39 cellular contexts compared by ENCODE assay signal in genomic region chr5:133179405-133179804, GRCh38.
"Had no signal": no experiment of that assay in that cellular context is flagged by ENCODE, and none has a peak within 500 bp of the region (broad histone marks: within the 10 kb centered on the region; RNA-seq: fewer than 3 reads in every experiment).

No MANE protein-coding gene starts in this region.

- H3K4me1 Mint-ChIP-seq: activated naive CD4-positive, alpha-beta T cell treated with anti-CD3 and anti-CD28 coated beads, Interleukin-2, amount 10 ng/mL, durations not matched to agents 7 days and 5 days; activated naive CD8-positive, alpha-beta T cell treated with anti-CD3 and anti-CD28 coated beads for 36 hours; activated naive CD8-positive, alpha-beta T cell treated with anti-CD3 and anti-CD28 coated beads, Interleukin-2, amount 10 ng/mL, durations not matched to agents 7 days and 5 days; activated naive CD8-positive, alpha-beta T cell treated with anti-CD3 and anti-CD28 coated beads, Interleukin-2, amount 50 U/mL, for 24 hours; activated T-helper 17 cell treated with anti-CD3 and anti-CD28 coated beads, Interleukin-2, amount 50 U/mL, for 72 hours; brain; central memory CD8-positive, alpha-beta T cell had no signal

- H3K36me3 Mint-ChIP-seq: activated naive CD4-positive, alpha-beta T cell treated with anti-CD3 and anti-CD28 coated beads, Interleukin-2, amount 10 ng/mL, durations not matched to agents 7 days and 5 days; activated naive CD4-positive, alpha-beta T cell treated with anti-CD3 and anti-CD28 coated beads, Interleukin-2, amount 50 U/mL, for 24 hours; activated naive CD8-positive, alpha-beta T cell; activated naive CD8-positive, alpha-beta T cell treated with anti-CD3 and anti-CD28 coated beads for 36 hours; activated naive CD8-positive, alpha-beta T cell treated with anti-CD3 and anti-CD28 coated beads, Interleukin-2, amount 10 ng/mL, durations not matched to agents 7 days and 5 days; brain had no signal

- H3K27me3 Mint-ChIP-seq: activated naive CD4-positive, alpha-beta T cell treated with anti-CD3 and anti-CD28 coated beads, Interleukin-2, amount 10 ng/mL, durations not matched to agents 7 days and 5 days; activated naive CD4-positive, alpha-beta T cell treated with anti-CD3 and anti-CD28 coated beads, Interleukin-2, amount 50 U/mL, for 24 hours; activated naive CD8-positive, alpha-beta T cell; activated naive CD8-positive, alpha-beta T cell treated with anti-CD3 and anti-CD28 coated beads for 36 hours; activated T-cell treated with anti-CD3 and anti-CD28 coated beads, Interleukin-2, amount 50 U/mL, for 24 hours; activated T-helper 17 cell treated with anti-CD3 and anti-CD28 coated beads, Interleukin-2, amount 50 U/mL, for 72 hours had no signal

- H3K9me3 ChIP-seq: adrenal gland, ascending aorta, body of pancreas, breast epithelium had no signal

- H3K27me3 ChIP-seq: adrenal gland, ascending aorta, body of pancreas, brain microvascular endothelial cell, breast epithelium, cardiac muscle cell had no signal

- H3K4me3 ChIP-seq: adrenal gland, ascending aorta, body of pancreas, breast epithelium, cardiac muscle cell had no signal

- H3K27ac Mint-ChIP-seq: activated naive CD4-positive, alpha-beta T cell treated with anti-CD3 and anti-CD28 coated beads for 36 hours; activated naive CD4-positive, alpha-beta T cell treated with anti-CD3 and anti-CD28 coated beads, Interleukin-2, amount 10 ng/mL, durations not matched to agents 7 days and 5 days; activated naive CD4-positive, alpha-beta T cell treated with anti-CD3 and anti-CD28 coated beads, Interleukin-2, amount 50 U/mL, for 24 hours; activated naive CD4-positive, alpha-beta T cell treated with anti-CD3 and anti-CD28 coated beads, Interleukin-2, amount 50 U/mL, for 72 hours; activated naive CD8-positive, alpha-beta T cell; activated naive CD8-positive, alpha-beta T cell treated with anti-CD3 and anti-CD28 coated beads for 36 hours; activated naive CD8-positive, alpha-beta T cell treated with anti-CD3 and anti-CD28 coated beads, Interleukin-2, amount 10 ng/mL, durations not matched to agents 7 days and 5 days; activated naive CD8-positive, alpha-beta T cell treated with anti-CD3 and anti-CD28 coated beads, Interleukin-2, amount 50 U/mL, for 24 hours; activated T-cell treated with anti-CD3 and anti-CD28 coated beads, Interleukin-2, amount 50 U/mL, for 24 hours; activated T-cell treated with anti-CD3 and anti-CD28 coated beads, Interleukin-2, amount 50 U/mL, for 72 hours; activated T-helper 1 cell treated with anti-CD3 and anti-CD28 coated beads, Interleukin-12 subunit alpha, Interleukin-12 subunit beta, Interleukin-2, Interleukin-4 antibody, amounts not matched to agents 30 ng/mL and 10 ng/mL and 1 ng/mL, durations not matched to agents 14 hours and 24 hours and 36 hours; activated T-helper 17 cell treated with anti-CD3 and anti-CD28 coated beads, Interleukin-2, amount 50 U/mL, for 72 hours; activated T-helper 2 cell treated with anti-CD3 and anti-CD28 coated beads, Interferon-gamma antibody, Interleukin-2, Interleukin-4, amounts not matched to agents 10 μg/mL and 5 μg/mL and 100 μg/mL, durations not matched to agents 14 hours and 24 hours and 36 hours; brain had no signal

- DNase-seq: activated effector memory CD4-positive, alpha-beta T cell treated with anti-CD3 and anti-CD28 coated beads, Interleukin-2, amount 50 U/mL, for 16 hours; activated effector memory CD4-positive, alpha-beta T cell treated with Interleukin-2 at 50 U/mL for 16 hours; activated gamma-delta T cell; activated gamma-delta T cell treated with Interleukin-2 at 50 U/mL for 16 hours; activated naive CD4-positive, alpha-beta T cell; activated naive CD4-positive, alpha-beta T cell treated with anti-CD3 and anti-CD28 coated beads for 36 hours; activated naive CD4-positive, alpha-beta T cell treated with anti-CD3 and anti-CD28 coated beads, Interleukin-2, amount 10 ng/mL, durations not matched to agents 7 days and 5 days; activated naive CD4-positive, alpha-beta T cell treated with anti-CD3 and anti-CD28 coated beads, Interleukin-2, amount 50 U/mL, for 16 hours; activated naive CD4-positive, alpha-beta T cell treated with Interleukin-2 at 50 U/mL for 16 hours; activated naive CD8-positive, alpha-beta T cell treated with anti-CD3 and anti-CD28 coated beads for 36 hours; activated naive CD8-positive, alpha-beta T cell treated with anti-CD3 and anti-CD28 coated beads, Interleukin-2, amount 10 ng/mL, durations not matched to agents 7 days and 5 days; activated naive CD8-positive, alpha-beta T cell treated with anti-CD3 and anti-CD28 coated beads, Interleukin-2, amount 50 U/mL, for 24 hours; activated T-cell treated with anti-CD3 and anti-CD28 coated beads, Interleukin-2, amount 50 U/mL, for 24 hours; activated T-cell treated with anti-CD3 and anti-CD28 coated beads, Interleukin-2, amount 50 U/mL, for 4 hours; activated T-cell treated with anti-CD3 and anti-CD28 coated beads, Interleukin-2, amount 50 U/mL, for 48 hours; activated T-cell treated with anti-CD3 and anti-CD28 coated beads, Interleukin-2, amount 50 U/mL, for 72 hours; adrenal gland; amniotic stem cell; amygdala; anterior cingulate cortex; aorta; body of pancreas; brain microvascular endothelial cell; caudate nucleus; central memory CD4-positive, alpha-beta T cell; cerebellar nuclear complex had no signal

- H3K36me3 ChIP-seq: adrenal gland, ascending aorta, brain microvascular endothelial cell, breast epithelium, cardiac muscle cell had no signal

- FAIRE-seq: astrocyte, colon had no signal

- H3K9me3 Mint-ChIP-seq: activated naive CD4-positive, alpha-beta T cell treated with anti-CD3 and anti-CD28 coated beads, Interleukin-2, amount 10 ng/mL, durations not matched to agents 7 days and 5 days; activated naive CD4-positive, alpha-beta T cell treated with anti-CD3 and anti-CD28 coated beads, Interleukin-2, amount 50 U/mL, for 24 hours; activated naive CD4-positive, alpha-beta T cell treated with anti-CD3 and anti-CD28 coated beads, Interleukin-2, amount 50 U/mL, for 72 hours; activated naive CD8-positive, alpha-beta T cell treated with anti-CD3 and anti-CD28 coated beads for 36 hours; activated T-cell treated with anti-CD3 and anti-CD28 coated beads, Interleukin-2, amount 50 U/mL, for 24 hours; activated T-cell treated with anti-CD3 and anti-CD28 coated beads, Interleukin-2, amount 50 U/mL, for 4 hours; activated T-cell treated with anti-CD3 and anti-CD28 coated beads, Interleukin-2, amount 50 U/mL, for 72 hours; activated T-helper 1 cell treated with anti-CD3 and anti-CD28 coated beads, Interleukin-12 subunit alpha, Interleukin-12 subunit beta, Interleukin-2, Interleukin-4 antibody, amounts not matched to agents 30 ng/mL and 10 ng/mL and 1 ng/mL, durations not matched to agents 14 hours and 24 hours and 36 hours; activated T-helper 17 cell treated with anti-CD3 and anti-CD28 coated beads, Interleukin-2, amount 50 U/mL, for 72 hours; activated T-helper 2 cell treated with anti-CD3 and anti-CD28 coated beads, Interferon-gamma antibody, Interleukin-2, Interleukin-4, amounts not matched to agents 10 μg/mL and 5 μg/mL and 100 μg/mL, durations not matched to agents 14 hours and 24 hours and 36 hours; central memory CD8-positive, alpha-beta T cell had no signal

- ATAC-seq: activated naive CD4-positive, alpha-beta T cell treated with anti-CD3 and anti-CD28 coated beads, Interleukin-2, amount 50 U/mL, for 72 hours; activated naive CD8-positive, alpha-beta T cell treated with anti-CD3 and anti-CD28 coated beads, Interleukin-2, amount 50 U/mL, for 24 hours; activated T-cell treated with anti-CD3 and anti-CD28 coated beads, Interleukin-2, amount 50 U/mL, for 4 hours; activated T-cell treated with anti-CD3 and anti-CD28 coated beads, Interleukin-2, amount 50 U/mL, for 72 hours; activated T-helper 17 cell treated with anti-CD3 and anti-CD28 coated beads, Interleukin-2, amount 50 U/mL, for 72 hours; body of pancreas had no signal

- H3K27ac ChIP-seq: adrenal gland, ascending aorta, body of pancreas, brain microvascular endothelial cell, breast epithelium, cardiac muscle cell had no signal

- H3K4me3 Mint-ChIP-seq: activated naive CD4-positive, alpha-beta T cell treated with anti-CD3 and anti-CD28 coated beads for 36 hours; activated naive CD4-positive, alpha-beta T cell treated with anti-CD3 and anti-CD28 coated beads, Interleukin-2, amount 10 ng/mL, durations not matched to agents 7 days and 5 days; activated naive CD4-positive, alpha-beta T cell treated with anti-CD3 and anti-CD28 coated beads, Interleukin-2, amount 50 U/mL, for 24 hours; activated naive CD8-positive, alpha-beta T cell; activated naive CD8-positive, alpha-beta T cell treated with anti-CD3 and anti-CD28 coated beads for 36 hours; activated naive CD8-positive, alpha-beta T cell treated with anti-CD3 and anti-CD28 coated beads, Interleukin-2, amount 10 ng/mL, durations not matched to agents 7 days and 5 days; activated naive CD8-positive, alpha-beta T cell treated with anti-CD3 and anti-CD28 coated beads, Interleukin-2, amount 50 U/mL, for 24 hours; activated T-cell treated with anti-CD3 and anti-CD28 coated beads, Interleukin-2, amount 50 U/mL, for 24 hours; activated T-cell treated with anti-CD3 and anti-CD28 coated beads, Interleukin-2, amount 50 U/mL, for 4 hours; activated T-cell treated with anti-CD3 and anti-CD28 coated beads, Interleukin-2, amount 50 U/mL, for 72 hours; activated T-helper 1 cell treated with anti-CD3 and anti-CD28 coated beads, Interleukin-12 subunit alpha, Interleukin-12 subunit beta, Interleukin-2, Interleukin-4 antibody, amounts not matched to agents 30 ng/mL and 10 ng/mL and 1 ng/mL, durations not matched to agents 14 hours and 24 hours and 36 hours; activated T-helper 17 cell treated with anti-CD3 and anti-CD28 coated beads, Interleukin-2, amount 50 U/mL, for 72 hours; brain; central memory CD8-positive, alpha-beta T cell had no signal

- H3K4me1 ChIP-seq: adrenal gland, ascending aorta, body of pancreas, breast epithelium had no signal
